Comparison of ENCODE assay signal across 1 cellular context in the genomic region with DNA sequence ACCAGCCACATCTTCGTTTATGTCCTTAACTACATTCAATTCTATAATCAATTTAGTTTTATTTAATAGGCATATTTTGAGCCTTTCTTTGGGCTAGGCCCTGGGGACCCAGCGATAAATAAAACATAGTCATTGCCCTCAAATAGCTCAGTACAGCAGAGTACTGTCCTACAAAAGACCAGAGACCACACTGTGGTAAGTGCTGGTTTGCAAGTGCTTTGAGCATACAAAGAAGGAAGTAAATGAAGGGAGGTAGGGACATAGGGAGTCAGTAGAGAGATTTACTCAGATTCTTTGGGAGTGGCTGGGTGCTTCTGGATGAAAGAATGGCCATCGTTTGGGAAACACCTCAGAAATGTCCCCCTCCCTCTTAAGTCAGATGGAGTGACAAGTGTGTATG.
TF ChIP-seq lines count a peak whose summit lies in the region.

No MANE protein-coding gene starts in this region.

TF ChIP-seq in HCT116, 20 proteins besides CTCF, POLR2A, EP300 and RAD21:
- no peak for TF ChIP-seq TCF7L2 (IDR thresholded peaks at IDR 0.05; ENCODE audit: borderline replicate concordance, extremely low read depth, insufficient read depth, insufficient read length)
- TF ChIP-seq MAX (IDR thresholded peaks at IDR 0.05), result no peak
- TF ChIP-seq EZH2phosphoT487 (IDR thresholded peaks at IDR 0.05; ENCODE audit: borderline replicate concordance), result no peak
- no peak for TF ChIP-seq ZFX (IDR thresholded peaks at IDR 0.05)
TF ChIP-seq in HCT116: peak in this region for 0.
